ENCODE assay signal across 1 cellular context in genomic region chr6:157339432-157339831, GRCh38.
TF ChIP-seq lines count a peak whose summit lies in the region.

No MANE protein-coding gene starts in this region.

TF ChIP-seq in H1, 55 proteins besides CTCF, POLR2A, EP300 and RAD21:
- TF ChIP-seq RFX5 (IDR thresholded peaks at IDR 0.05; ENCODE audit: borderline replicate concordance, low read depth, low read length) (no peak), SIN3A (conservative IDR thresholded peaks at IDR 0.05 in 1 of 2, IDR thresholded peaks at IDR 0.05 in 1 of 2; ENCODE audit: low read depth in 1 of 2, low read length in 2 of 2) (no peak), USF2 (IDR thresholded peaks at IDR 0.05; ENCODE audit: low read length) (no peak), MAFK (IDR thresholded peaks at IDR 0.05; ENCODE audit: low read depth, low read length) (no peak), CHD2 (IDR thresholded peaks at IDR 0.05; ENCODE audit: low read length) (no peak), BACH1 (IDR thresholded peaks at IDR 0.05; ENCODE audit: low read length) (no peak), SIRT6 (IDR thresholded peaks at IDR 0.05; ENCODE audit: low read length) (no peak), POLR2AphosphoS5 (IDR thresholded peaks at IDR 0.05; ENCODE audit: low read depth, low read length) (no peak), KDM1A (IDR thresholded peaks at IDR 0.05; ENCODE audit: borderline replicate concordance, low read length) (no peak), CBX8 (IDR thresholded peaks at IDR 0.05; ENCODE audit: borderline replicate concordance, low read depth, low read length) (no peak), ASH2L (IDR thresholded peaks at IDR 0.05; ENCODE audit: low read length) (no peak), TBP (IDR thresholded peaks at IDR 0.05; ENCODE audit: low read depth, low read length) (no peak), SIX5 (IDR thresholded peaks at IDR 0.05; ENCODE audit: low read depth, low read length) (no peak), E2F6 (IDR thresholded peaks at IDR 0.05) (no peak), KDM5A (IDR thresholded peaks at IDR 0.05; ENCODE audit: low read length) (no peak)
